ENCODE assay signal across 11 cellular contexts in the genomic region with DNA sequence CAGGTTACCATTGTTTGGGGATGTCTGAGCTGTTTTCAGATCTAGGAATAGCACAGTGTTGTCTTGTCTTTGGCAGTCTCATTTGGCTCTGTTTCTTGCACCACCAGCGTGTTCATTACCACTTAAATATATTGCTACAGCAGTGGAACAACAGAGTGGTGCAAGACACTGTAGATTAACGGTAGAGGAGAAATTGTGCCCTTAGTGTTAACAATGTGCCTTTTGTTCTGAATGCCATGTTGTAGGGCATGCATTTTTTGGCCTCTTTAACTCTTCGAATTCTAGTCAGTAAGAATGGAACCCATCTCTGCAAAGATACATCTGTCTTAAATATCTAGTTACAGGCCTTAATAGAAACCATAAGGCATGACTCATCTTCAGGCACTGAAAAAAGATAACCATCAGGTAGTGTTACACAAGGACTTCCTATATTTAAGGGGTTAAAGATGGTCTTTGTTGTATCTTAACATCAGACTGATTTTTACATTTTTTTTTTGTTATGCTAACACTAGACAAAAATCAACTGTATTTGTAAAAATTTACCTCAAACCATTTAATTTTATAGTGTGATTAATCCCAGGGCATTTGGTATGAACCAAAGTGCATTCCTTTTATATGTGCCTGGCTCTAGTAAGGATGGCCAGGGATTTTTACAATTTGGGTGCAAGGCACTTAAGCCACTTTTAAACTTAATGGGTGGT. TPM values are rescaled to one million over a fixed set of nuclear protein-coding genes. Genes with fewer than 3 reads are reported as not detected.
DNase-seq lines count a peak whose midpoint lies in the region; ATAC-seq and TF ChIP-seq lines count a peak whose summit lies in the region.
"Had no signal": no experiment of that assay in that cellular context is flagged by ENCODE, and none has a peak within 500 bp of the region (broad histone marks: within the 10 kb centered on the region; RNA-seq: fewer than 3 reads in every experiment).

No MANE protein-coding gene starts in this region.

- H3K27me3 ChIP-seq in RWPE2 (ENCODE audit: insufficient read depth, poor library complexity, severe bottlenecking) (no peaks in the 10 kb centered on the region), skeletal muscle satellite cell (ENCODE audit: control insufficient read depth, insufficient read depth, low read length) (no peaks in the 10 kb centered on the region)
- H3K27me3 ChIP-seq: BLaER1 treated with 17β-estradiol and CSF1 and Interleukin-3, amounts not matched to agents 10 nM and 100 nM had no signal

- no peak for DNase-seq in activated T-cell treated with anti-CD3 and anti-CD28 coated beads, Interleukin-2, amount 50 U/mL, for 24 hours
- DNase-seq in activated T-cell treated with anti-CD3 and anti-CD28 coated beads for 4 hours (no peak), RWPE2 (ENCODE audit: low spot score) (no peak), fibroblast of the conjunctiva (ENCODE audit: low read depth) (peak; percentile 54), ACHN (no peak), HK-2 (ENCODE audit: unreplicated experiment) (no peak)
- DNase-seq in activated CD4-positive, CD25-positive, alpha-beta regulatory T cell (lab: John Stamatoyannopoulos, UW): no peak
- DNase-seq: activated CD4-positive, alpha-beta memory T cell treated with anti-CD3 and anti-CD28 coated beads, Interleukin-2, amount 10 ng/mL, durations not matched to agents 7 days and 5 days had no signal

- H3K27ac Mint-ChIP-seq in activated T-cell treated with anti-CD3 and anti-CD28 coated beads, Interleukin-2, amount 50 U/mL, for 24 hours: peak overlapping the region; percentile 55
- H3K27ac Mint-ChIP-seq: activated CD4-positive, alpha-beta memory T cell treated with anti-CD3 and anti-CD28 coated beads, Interleukin-2, amount 10 ng/mL, durations not matched to agents 7 days and 5 days had no signal

- ATAC-seq in RWPE2 (ENCODE audit: low read depth): peak; percentile 65; the same call in 2 of the 3 replicates

- H3K9ac ChIP-seq in skeletal muscle satellite cell (ENCODE audit: low read depth, low read length): no peak overlapping the region
- H3K9ac ChIP-seq: BLaER1 treated with 17β-estradiol and CSF1 and Interleukin-3, amounts not matched to agents 10 nM and 100 nM had no signal

- peaks cover 87% of the 10 kb centered on the region for H3K36me3 Mint-ChIP-seq in activated T-cell treated with anti-CD3 and anti-CD28 coated beads, Interleukin-2, amount 50 U/mL, for 24 hours (ENCODE audit: low read depth)

- H3K4me3 ChIP-seq in RWPE2 (ENCODE audit: severe bottlenecking) (no peak overlapping the region), skeletal muscle satellite cell (ENCODE audit: low read length) (no peak overlapping the region)
- H3K4me3 ChIP-seq: BLaER1 treated with 17β-estradiol and CSF1 and Interleukin-3, amounts not matched to agents 10 nM and 100 nM; lung had no signal

- H3K4me2 ChIP-seq in skeletal muscle satellite cell (ENCODE audit: low read length): peak overlapping the region; percentile 58

- in situ Hi-C loops in ACHN (cut with HindIII; ENCODE audit: low pct_ligation_motif_present, low pct_unique_long_range_greater_than_20kb, low sequenced_read_pairs): no loop called here

- H3K27ac ChIP-seq in RWPE2 (ENCODE audit: poor library complexity, severe bottlenecking): no peak overlapping the region
- H3K27ac ChIP-seq: BLaER1 treated with 17β-estradiol and CSF1 and Interleukin-3, amounts not matched to agents 10 nM and 100 nM had no signal

- no peaks in the 10 kb centered on the region for H3K27me3 Mint-ChIP-seq in activated T-cell treated with anti-CD3 and anti-CD28 coated beads, Interleukin-2, amount 50 U/mL, for 24 hours
- H3K27me3 Mint-ChIP-seq: activated CD4-positive, alpha-beta memory T cell treated with anti-CD3 and anti-CD28 coated beads, Interleukin-2, amount 10 ng/mL, durations not matched to agents 7 days and 5 days had no signal

- H3K36me3 ChIP-seq in RWPE2 (ENCODE audit: low read depth) (peaks cover 53% of the 10 kb centered on the region), skeletal muscle satellite cell (ENCODE audit: insufficient read depth, low read length) (peaks cover 40% of the 10 kb centered on the region)

- H3K9me3 Mint-ChIP-seq in activated T-cell treated with anti-CD3 and anti-CD28 coated beads, Interleukin-2, amount 50 U/mL, for 24 hours: no peaks in the 10 kb centered on the region
- H3K9me3 Mint-ChIP-seq: activated CD4-positive, alpha-beta memory T cell treated with anti-CD3 and anti-CD28 coated beads, Interleukin-2, amount 10 ng/mL, durations not matched to agents 7 days and 5 days had no signal

- no peak overlapping the region for H3K4me3 Mint-ChIP-seq in activated T-cell treated with anti-CD3 and anti-CD28 coated beads, Interleukin-2, amount 50 U/mL, for 24 hours
- H3K4me3 Mint-ChIP-seq: activated CD4-positive, alpha-beta memory T cell treated with anti-CD3 and anti-CD28 coated beads, Interleukin-2, amount 10 ng/mL, durations not matched to agents 7 days and 5 days had no signal

- peaks cover 13% of the 10 kb centered on the region for H3K4me1 ChIP-seq in RWPE2 (ENCODE audit: insufficient read depth, poor library complexity, severe bottlenecking)
- peaks cover 29% of the 10 kb centered on the region for H3K4me1 ChIP-seq in skeletal muscle satellite cell (ENCODE audit: control insufficient read depth, insufficient read depth, low read length)

- H3K4me1 Mint-ChIP-seq in activated T-cell treated with anti-CD3 and anti-CD28 coated beads, Interleukin-2, amount 50 U/mL, for 24 hours (ENCODE audit: low read depth): peaks cover 92% of the 10 kb centered on the region

- H3K9me3 ChIP-seq in RWPE2 (ENCODE audit: severe bottlenecking) (no peaks in the 10 kb centered on the region), skeletal muscle satellite cell (replicated peaks; ENCODE audit: low read length) (no peaks in the 10 kb centered on the region)
- H3K9me3 ChIP-seq: BLaER1 treated with 17β-estradiol and CSF1 and Interleukin-3, amounts not matched to agents 10 nM and 100 nM had no signal

- TF ChIP-seq CTCF in RWPE2 (IDR thresholded peaks at IDR 0.05; ENCODE audit: poor library complexity, severe bottlenecking): no peak

RNA-seq across cellular contexts. Expression of gene DYRK2, which starts 12.9 kb away (rescaled TPM):
- total RNA-seq in skeletal muscle satellite cell (2012; rRNA removed): 11.2 and 14.6 TPM in 2 replicates
